Comparison of ENCODE assay signal across 9 cellular contexts in the genomic region with DNA sequence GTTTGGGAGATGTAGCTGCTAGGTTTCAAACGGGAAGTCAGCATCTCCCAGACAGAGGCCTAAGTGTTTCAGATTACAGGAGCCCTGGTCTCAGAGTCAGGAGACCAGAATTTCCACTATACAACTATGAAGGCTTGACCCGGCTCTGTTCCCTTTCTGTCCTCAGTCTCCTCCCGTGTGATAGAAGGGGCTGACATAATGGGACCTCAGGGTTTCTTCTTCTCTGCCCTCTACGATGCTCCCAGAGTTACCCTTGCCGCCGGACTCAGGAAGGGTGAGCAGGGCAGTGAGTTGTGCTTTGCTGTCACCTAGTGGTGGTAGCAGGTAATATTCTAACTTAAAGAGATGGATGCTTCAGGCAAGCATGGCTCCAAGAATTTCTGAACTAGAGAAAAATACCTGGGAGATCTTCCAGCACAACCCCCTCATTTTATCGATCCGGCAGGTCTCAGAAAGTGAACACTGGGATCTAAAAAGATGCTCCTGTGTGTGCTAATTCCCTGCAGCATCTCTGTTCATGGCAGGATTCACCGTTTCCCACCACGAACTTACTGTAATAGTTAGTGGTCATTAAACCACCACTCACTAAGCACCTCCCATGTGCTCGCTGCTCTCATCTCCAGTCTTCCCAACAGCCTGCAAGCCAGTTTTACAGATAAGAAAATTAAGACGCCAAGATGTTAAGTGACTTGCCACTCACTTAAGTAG.
A peak's percentile ranks its signal among the peaks of the same experiment; 100 is the strongest.
DNase-seq lines count a peak whose midpoint lies in the region; ATAC-seq and TF ChIP-seq lines count a peak whose summit lies in the region.
"Had no signal": no experiment of that assay in that cellular context is flagged by ENCODE, and none has a peak within 500 bp of the region (broad histone marks: within the 10 kb centered on the region; RNA-seq: fewer than 3 reads in every experiment).

No MANE protein-coding gene starts in this region.

- H3K9me3 ChIP-seq in breast epithelium: no peaks in the 10 kb centered on the region

- H3K4me1 ChIP-seq in breast epithelium: no peaks in the 10 kb centered on the region

- no peaks in the 10 kb centered on the region for H3K36me3 ChIP-seq in breast epithelium

- no peaks in the 10 kb centered on the region for H3K36me3 Mint-ChIP-seq in CD14-positive monocyte
- H3K36me3 Mint-ChIP-seq: IgD-negative memory B cell had no signal

- peaks cover 4% of the 10 kb centered on the region for H3K4me1 Mint-ChIP-seq in CD14-positive monocyte

- H3K4me3 ChIP-seq in breast epithelium: no peak overlapping the region

- no peak overlapping the region for H3K27ac ChIP-seq in breast epithelium

- TF ChIP-seq CTCF in CD14-positive monocyte (IDR thresholded peaks at IDR 0.05) (peak; percentile 91), breast epithelium (IDR thresholded peaks at IDR 0.05) (peak; percentile 91 to 96 (median 96))

- H3K9me3 Mint-ChIP-seq in CD14-positive monocyte: no peaks in the 10 kb centered on the region
- H3K9me3 Mint-ChIP-seq: IgD-negative memory B cell had no signal

- ATAC-seq in GM19351 (IDR thresholded peaks at IDR 0.05; ENCODE audit: unreplicated experiment): peak; percentile 56
- no peak for ATAC-seq in GM18858 (IDR thresholded peaks at IDR 0.05; ENCODE audit: unreplicated experiment)

- intact Hi-C loops in CD14-positive monocyte (cut with micrococcal nuclease) (loop anchor here (2.0 kb wide), 1 partner anchor 51 kb away; no protein-coding TSS in a partner anchor), breast epithelium (cut with DNase I; ENCODE audit: low total_unique reads) (no loop called here)

- peak; percentile 52 for DNase-seq in CD14-positive monocyte (ENCODE audit: low spot score)
- peak; percentile 59 for DNase-seq in NCI-H1105 treated with DMSO at 0.1 percent for 48 hours (lab: John Stamatoyannopoulos, UW)
- peak; percentile 63 for DNase-seq in T1000 (lab: John Stamatoyannopoulos, UW)
- peak in 1 of 2 donors; percentile 40 for DNase-seq in breast epithelium (ENCODE audit: low spot score in 2 of 2)
- DNase-seq in islet precursor cell: peak; percentile 87
- DNase-seq in stimulated activated CD4-positive, alpha-beta T cell treated with anti-CD3 and anti-CD28 coated beads, Interleukin-1b, Interleukin-23, amount 100 ng/mL, for 4 hours (ENCODE audit: low read depth in 2 of 2): peak; percentile 13 to 22

- H3K4me3 Mint-ChIP-seq in CD14-positive monocyte: peak overlapping the region; percentile 67 to 79

- H3K27me3 Mint-ChIP-seq in CD14-positive monocyte (ENCODE audit: low read depth in 3 of 3): peaks cover 0 to 3% (median 1%) of the 10 kb centered on the region in 3 donors

- peak overlapping the region in 2 of 7 donors; percentile 8 to 19 for H3K27ac Mint-ChIP-seq in CD14-positive monocyte

- no peaks in the 10 kb centered on the region for H3K27me3 ChIP-seq in breast epithelium

- TF ChIP-seq POLR2A in breast epithelium (IDR thresholded peaks at IDR 0.05): no peak
